20 cellular contexts compared by ENCODE assay signal in the genomic region with DNA sequence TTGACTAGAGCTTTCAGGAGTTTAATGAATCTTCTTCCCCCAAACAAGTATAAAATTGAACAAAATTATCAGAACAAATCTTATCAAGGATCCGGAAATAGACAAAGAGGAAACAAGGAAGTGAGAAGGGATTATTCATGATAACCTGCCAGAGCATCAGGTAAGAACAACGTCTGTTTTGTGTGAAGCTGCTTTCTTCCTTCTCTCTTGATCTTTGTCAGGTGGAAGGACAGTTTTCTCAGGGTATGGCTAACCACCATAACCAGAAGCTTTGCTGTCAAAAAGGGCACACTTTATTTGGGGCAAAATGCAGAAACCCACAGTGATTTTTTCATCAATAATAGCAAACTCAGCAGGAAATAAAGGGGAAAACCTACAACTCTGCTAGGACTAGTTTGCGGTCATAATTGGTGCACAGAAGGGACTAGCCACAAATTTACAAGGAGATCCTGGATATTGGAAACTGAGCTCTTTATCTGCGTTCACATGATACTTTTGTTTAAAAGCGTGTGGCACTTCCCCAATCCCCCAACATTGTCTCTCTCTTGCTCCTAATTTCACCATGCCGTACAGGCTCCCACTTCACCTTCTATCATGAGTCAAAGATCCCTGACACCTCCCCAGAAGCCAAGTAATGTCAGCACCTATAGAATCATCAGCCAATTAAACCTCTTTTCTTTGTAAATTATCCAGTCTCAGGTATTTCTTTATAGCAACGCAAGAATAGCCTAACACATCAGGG.
DNase-seq lines count a peak whose midpoint lies in the region; ATAC-seq, FAIRE-seq and TF ChIP-seq lines count a peak whose summit lies in the region.
"Had no signal": no experiment of that assay in that cellular context is flagged by ENCODE, and none has a peak within 500 bp of the region (broad histone marks: within the 10 kb centered on the region; RNA-seq: fewer than 3 reads in every experiment).

No MANE protein-coding gene starts in this region.

- H3K4me1 ChIP-seq in HUES6 (ENCODE audit: control insufficient read depth, insufficient read depth, low read length) (peaks cover 12% of the 10 kb centered on the region; the same call in 1 of the 2 replicates), K562 (replicated peaks in 1 of 2; ENCODE audit: control insufficient read depth in 2 of 2, insufficient read depth in 2 of 2, low read length in 2 of 2) (no peaks in the 10 kb centered on the region)

- peak overlapping the region; percentile 5 for H2AFZ ChIP-seq in K562 (ENCODE audit: low read depth, low read length)
- H2AFZ ChIP-seq: GM23338 had no signal

- ATAC-seq in K562 (peak; percentile 85), GM18907 (IDR thresholded peaks at IDR 0.05; ENCODE audit: unreplicated experiment) (no peak), HG02588 (IDR thresholded peaks at IDR 0.05; ENCODE audit: unreplicated experiment) (no peak)
- ATAC-seq: GM23338 had no signal

- DNase-seq in NCI-H510A treated with DMSO at 0.1 percent for 48 hours (lab: John Stamatoyannopoulos, UW) (peak; percentile 52), NCI-H510A (lab: John Stamatoyannopoulos, UW) (no peak), K562 (ENCODE audit: extremely low read depth in 1 of 4, low spot score in 3 of 4) (peak in 1 of 4 experiments; percentile 18)
- DNase-seq in stimulated activated CD4-positive, alpha-beta T cell treated with anti-CD3 and anti-CD28 coated beads, Interleukin-4, amount 100 ng/mL, for 24 hours: no peak
- no peak for DNase-seq in activated CD8-positive, alpha-beta memory T cell treated with anti-CD3 and anti-CD28 coated beads for 24 hours
- DNase-seq: CD8-positive, alpha-beta memory T cell; KG1; NCI-H1092 treated with DMSO at 0.1 percent for 48 hours; NCI-H1436 treated with DMSO at 0.1 percent for 48 hours; NCI-H2029; NCI-H345; NCI-H526; OCI-M1; Right ventricle myocardium superior had no signal

- CTCF ChIA-PET in K562 (lab: Yijun Ruan, JAX; ENCODE audit: low intra/inter-chr PET ratio): no interaction called here

- no peaks in the 10 kb centered on the region for H3K9me3 ChIP-seq in HUES6 (ENCODE audit: control insufficient read depth, insufficient read depth, low read depth, low read length)
- H3K9me3 ChIP-seq in K562 (replicated peaks; ENCODE audit: control insufficient read depth, insufficient read depth, low read depth, low read length): no peaks in the 10 kb centered on the region

- no peak overlapping the region for H3K9ac ChIP-seq in HUES6 (ENCODE audit: low read length)
- peak overlapping the region in 1 of 2 experiments; percentile 62; a peak in 2 of 4 replicates for H3K9ac ChIP-seq in K562 (ENCODE audit: insufficient read depth in 1 of 2, low read depth in 2 of 2, low read length in 2 of 2)

- in situ Hi-C loops in K562 (cut with MboI): no loop called here

- peak overlapping the region; percentile 74; the same call in 1 of the 2 replicates for H3K4me3 ChIP-seq in HUES6 (ENCODE audit: low read depth, low read length)
- peak overlapping the region; percentile 25 for H3K4me3 ChIP-seq in K562
- H3K4me3 ChIP-seq: GM23338 had no signal

- peak overlapping the region; percentile 36 for H3K4me2 ChIP-seq in K562 (ENCODE audit: insufficient read depth, low read length)
- H3K4me2 ChIP-seq: GM23338 had no signal

- no peaks in the 10 kb centered on the region for H3K9me1 ChIP-seq in K562 (ENCODE audit: control insufficient read depth, insufficient read depth, low read length)

- no TSS peak for BruUV-seq in K562 (replicated peaks; lab: Mats Ljungman, UMichigan)

- peak; percentile 48 for FAIRE-seq in K562 (lab: Jason Lieb, UNC)
- FAIRE-seq: GM12892 had no signal

- TF ChIP-seq POLR2A in K562 (conservative IDR thresholded peaks at IDR 0.05): no peak

- TF ChIP-seq EP300 in K562 (IDR thresholded peaks at IDR 0.05; ENCODE audit: low read length): no peak

- no peak for TF ChIP-seq RAD21 in K562 (CRISPR knock-in tag; conservative IDR thresholded peaks at IDR 0.05 in 1 of 2, IDR thresholded peaks at IDR 0.05 in 1 of 2)

- no peak overlapping the region for H3K27ac ChIP-seq in HUES6 (ENCODE audit: low read depth, low read length)
- H3K27ac ChIP-seq in K562 (ENCODE audit: extremely low read depth, low read depth, low read length): peak overlapping the region; percentile 59; the same call in 2 of the 3 replicates
- H3K27ac ChIP-seq: C4-2B had no signal

- no peaks in the 10 kb centered on the region for H4K20me1 ChIP-seq in K562 (replicated peaks; ENCODE audit: control insufficient read depth, insufficient read depth, low read length)

- WGBS in K562 (ENCODE audit: insufficient coverage, low coverage, missing lambda C conversion rate): 5% methylated on average over 7 of the region's 7 CpGs

- no peaks in the 10 kb centered on the region for H3K27me3 ChIP-seq in HUES6 (ENCODE audit: control insufficient read depth, insufficient read depth, low read length)
- no peaks in the 10 kb centered on the region for H3K27me3 ChIP-seq in K562 (ENCODE audit: control insufficient read depth in 2 of 2, insufficient read depth in 2 of 2, low read length in 2 of 2)

- no peaks in the 10 kb centered on the region; the same call in 1 of the 2 replicates for H3K36me3 ChIP-seq in HUES6 (ENCODE audit: control insufficient read depth, insufficient read depth, low read length)
- no peaks in the 10 kb centered on the region for H3K36me3 ChIP-seq in K562 (ENCODE audit: control insufficient read depth, insufficient read depth, low read length)

- peaks cover 19% of the 10 kb centered on the region for H3K79me2 ChIP-seq in K562 (ENCODE audit: control insufficient read depth, insufficient read depth, low read length)

- no peak for TF ChIP-seq CTCF in K562 (IDR thresholded peaks at IDR 0.05 in 2 of 3, conservative IDR thresholded peaks at IDR 0.05 in 1 of 3; ENCODE audit: insufficient read depth in 2 of 3, low read depth in 1 of 3, low read length in 3 of 3)

- intact Hi-C loops in K562 (cut with micrococcal nuclease): loop anchor here (10.0 kb wide), 1 partner anchor 622 kb away; a partner anchor contains a TSS

- POLR2A ChIA-PET in K562 (lab: Yijun Ruan, JAX): interaction anchor here (0.6 kb wide), 1 partner anchor 31 kb away, joined by 3 read pairs; no protein-coding TSS in a partner anchor

TF ChIP-seq in K562, 482 proteins besides CTCF, POLR2A, EP300 and RAD21:
- no peak for TF ChIP-seq HNRNPK (IDR thresholded peaks at IDR 0.05; ENCODE audit: low read depth, low read length, poor library complexity, severe bottlenecking)
- TF ChIP-seq ARNT (IDR thresholded peaks at IDR 0.05): no peak
- no peak for TF ChIP-seq KAT2B (IDR thresholded peaks at IDR 0.05; ENCODE audit: low read depth, low read length)
- TF ChIP-seq C11orf30 (IDR thresholded peaks at IDR 0.05; ENCODE audit: low read depth): peak; percentile 67
- TF ChIP-seq MEF2D (tag; conservative IDR thresholded peaks at IDR 0.05; ENCODE audit: low read depth): no peak
- TF ChIP-seq HNRNPLL (IDR thresholded peaks at IDR 0.05; ENCODE audit: low read depth, low read length, poor library complexity, severe bottlenecking): no peak
- TF ChIP-seq ZNF316 (IDR thresholded peaks at IDR 0.05): peak; percentile 79
- no peak for TF ChIP-seq TFAM (CRISPR knock-in tag; conservative IDR thresholded peaks at IDR 0.05)
- peak; percentile 49 for TF ChIP-seq MAFF (IDR thresholded peaks at IDR 0.05; ENCODE audit: low read length)
- 0 out of 2 replicates have a peak, but pooled peaks have one; percentile 13 for TF ChIP-seq SOX6 (IDR thresholded peaks at IDR 0.05)
- peak; percentile 51; the same call in 1 of the 2 replicates for TF ChIP-seq SPI1 (IDR thresholded peaks at IDR 0.05; ENCODE audit: borderline replicate concordance, low read depth, low read length)
- TF ChIP-seq MAFG (tag; conservative IDR thresholded peaks at IDR 0.05): peak; percentile 60
- TF ChIP-seq, protein P1, sequence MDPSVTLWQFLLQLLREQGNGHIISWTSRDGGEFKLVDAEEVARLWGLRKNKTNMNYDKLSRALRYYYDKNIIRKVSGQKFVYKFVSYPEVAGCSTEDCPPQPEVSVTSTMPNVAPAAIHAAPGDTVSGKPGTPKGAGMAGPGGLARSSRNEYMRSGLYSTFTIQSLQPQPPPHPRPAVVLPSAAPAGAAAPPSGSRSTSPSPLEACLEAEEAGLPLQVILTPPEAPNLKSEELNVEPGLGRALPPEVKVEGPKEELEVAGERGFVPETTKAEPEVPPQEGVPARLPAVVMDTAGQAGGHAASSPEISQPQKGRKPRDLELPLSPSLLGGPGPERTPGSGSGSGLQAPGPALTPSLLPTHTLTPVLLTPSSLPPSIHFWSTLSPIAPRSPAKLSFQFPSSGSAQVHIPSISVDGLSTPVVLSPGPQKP (CRISPR knock-in tag; IDR thresholded peaks at IDR 0.05): no peak
- TF ChIP-seq MAFK (IDR thresholded peaks at IDR 0.05; ENCODE audit: low read length): 0 out of 2 replicates have a peak, but pooled peaks have one; percentile 17
